11 cellular contexts compared by ENCODE assay signal in the genomic region with DNA sequence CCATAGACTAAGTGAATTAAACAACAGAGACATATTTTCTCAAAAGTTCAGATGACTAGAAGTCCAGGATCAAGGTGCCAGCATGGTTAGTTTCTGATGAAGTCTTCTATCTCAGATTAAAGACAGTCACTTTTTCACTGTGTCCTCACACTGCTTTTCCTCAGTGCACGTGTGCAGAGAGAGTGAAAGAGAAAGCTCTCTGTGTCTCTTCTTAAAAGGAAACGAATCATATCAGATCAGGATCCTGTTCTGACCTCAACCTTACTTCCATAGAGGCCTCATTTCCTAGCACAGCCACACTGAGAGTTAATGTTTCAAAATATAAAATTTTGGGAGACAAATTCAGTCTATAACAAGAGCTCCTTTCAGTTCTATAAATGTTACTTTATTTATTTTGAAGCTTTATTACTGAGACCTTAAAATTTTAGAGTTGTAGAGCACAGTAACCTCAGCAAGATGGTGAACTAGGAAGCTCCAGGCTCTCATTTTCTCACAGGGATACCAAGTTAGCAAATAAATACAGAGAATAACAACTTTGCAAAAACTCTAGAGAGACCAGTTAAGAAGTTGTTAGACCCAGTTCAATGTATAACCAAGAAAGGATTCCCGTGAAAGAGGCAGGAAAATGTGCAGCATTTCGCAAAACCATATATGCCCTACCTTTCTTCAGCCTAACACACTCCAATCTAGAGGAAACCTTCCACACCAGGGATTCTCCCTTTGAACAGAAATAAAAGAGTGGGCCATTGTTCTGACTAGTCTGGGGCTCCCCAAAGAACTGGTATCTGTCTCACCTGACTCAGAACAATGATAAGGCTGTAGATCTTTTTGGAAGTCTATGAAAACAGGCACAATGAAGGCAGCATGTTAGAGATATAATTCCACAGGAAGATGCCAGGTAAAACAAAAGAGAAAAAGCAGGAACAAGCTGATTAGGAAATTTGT.
DNase-seq lines count a peak whose midpoint lies in the region; ATAC-seq lines count a peak whose summit lies in the region.
"Had no signal": no experiment of that assay in that cellular context is flagged by ENCODE, and none has a peak within 500 bp of the region (broad histone marks: within the 10 kb centered on the region; RNA-seq: fewer than 3 reads in every experiment).

No MANE protein-coding gene starts in this region.

- no peaks in the 10 kb centered on the region for H3K27me3 ChIP-seq in aorta (ENCODE audit: control insufficient read depth in 1 of 2, insufficient read depth in 2 of 2, low read length in 1 of 2)

- no peaks in the 10 kb centered on the region for H3K9me3 ChIP-seq in aorta (ENCODE audit: control insufficient read depth, low read length)

- DNase-seq in A172 (ENCODE audit: low spot score) (peak; percentile 35), CD1c-positive myeloid dendritic cell (ENCODE audit: extremely low spot score) (no peak), NCI-H226 (no peak), NCI-H1417 (lab: John Stamatoyannopoulos, UW) (no peak), aorta (no peak)
- DNase-seq: activated CD4-positive, alpha-beta T cell treated with anti-CD3 and anti-CD28 coated beads, Interleukin-2, amount 10 ng/mL, durations not matched to agents 7 days and 5 days; cerebellar nuclear complex; HCEC 1CT had no signal

- intact Hi-C loops in aorta (cut with DNase I) = no loop called here

- ATAC-seq in GM19035 (IDR thresholded peaks at IDR 0.05; ENCODE audit: unreplicated experiment) (peak; percentile 94), HG02588 (IDR thresholded peaks at IDR 0.05; ENCODE audit: unreplicated experiment) (peak; percentile 84), HG03460 (IDR thresholded peaks at IDR 0.05; ENCODE audit: unreplicated experiment) (peak; percentile 89), aorta (ENCODE audit: low FRiP score) (no peak)

- no peaks in the 10 kb centered on the region for H3K36me3 ChIP-seq in aorta (ENCODE audit: control insufficient read depth in 1 of 2, insufficient read depth in 2 of 2, low read length in 1 of 2)

- no peak overlapping the region for H3K27ac ChIP-seq in aorta (ENCODE audit: low read depth in 1 of 2, low read length in 2 of 2)

- 71 to 80% methylated on average over 4 of the region's 4 CpGs for WGBS in aorta, 2 donors

- H3K4me1 ChIP-seq in aorta (ENCODE audit: control insufficient read depth in 1 of 2, insufficient read depth in 2 of 2, low read length in 2 of 2) = no peaks in the 10 kb centered on the region

- H3K4me3 ChIP-seq in aorta (ENCODE audit: low read length in 2 of 2) = no peak overlapping the region
